In the genomic region with DNA sequence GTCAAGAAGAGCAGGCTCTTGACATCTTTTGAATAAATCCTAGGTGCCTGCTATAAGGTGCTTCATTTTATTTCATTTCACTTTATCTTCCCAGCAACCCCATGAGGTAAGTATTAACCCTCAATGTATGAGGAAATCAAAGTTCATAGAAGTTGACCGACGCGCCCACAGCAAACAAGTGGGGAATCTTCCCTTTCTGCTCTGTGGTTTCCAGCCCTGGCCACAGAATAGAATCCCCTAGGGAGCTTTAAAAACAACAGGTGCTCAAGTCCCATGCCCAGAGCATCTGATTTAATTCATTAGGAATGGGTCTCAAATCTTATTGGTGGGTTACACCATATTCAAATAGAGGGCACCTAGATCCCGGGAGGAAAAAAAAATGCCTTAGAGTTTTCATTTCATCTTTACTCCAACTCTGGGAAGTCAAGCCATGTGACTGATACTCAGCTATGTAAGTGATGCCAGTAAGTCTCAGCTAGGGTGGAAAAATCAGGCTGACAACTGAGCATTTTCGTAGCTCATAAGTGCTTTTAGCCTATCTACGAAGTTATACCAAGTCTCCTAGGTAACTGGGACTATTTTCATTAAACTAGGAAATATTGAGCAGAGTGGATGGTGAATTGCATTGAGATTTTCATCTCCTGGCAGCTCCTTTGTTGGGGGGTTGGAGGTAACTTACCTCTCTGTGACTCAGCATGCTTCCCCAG, we compare ENCODE assay signal across 11 cellular contexts.
A peak's percentile ranks its signal among the peaks of the same experiment; 100 is the strongest.
DNase-seq lines count a peak whose midpoint lies in the region; ATAC-seq and FAIRE-seq lines count a peak whose summit lies in the region.
"Had no signal": no experiment of that assay in that cellular context is flagged by ENCODE, and none has a peak within 500 bp of the region (broad histone marks: within the 10 kb centered on the region; RNA-seq: fewer than 3 reads in every experiment).

No MANE protein-coding gene starts in this region.

- H3K4me1 Mint-ChIP-seq in stimulated activated naive CD8-positive, alpha-beta T cell treated with anti-CD3 and anti-CD28 coated beads, Interleukin-15, amount 100 ng/mL, for 72 hours: peaks cover 17% of the 10 kb centered on the region
- H3K4me1 Mint-ChIP-seq in activated CD4-positive, alpha-beta T cell treated with anti-CD3 and anti-CD28 coated beads for 36 hours: no peaks in the 10 kb centered on the region

- peak in 1 of 2 donors; percentile 43 for DNase-seq in stimulated activated naive CD8-positive, alpha-beta T cell treated with anti-CD3 and anti-CD28 coated beads, Interleukin-15, amount 100 ng/mL, for 72 hours
- DNase-seq in stimulated activated naive CD8-positive, alpha-beta T cell treated with anti-CD3 and anti-CD28 coated beads, Interleukin-15, Interleukin-2, amounts not matched to agents 100 U/mL and 50 U/mL, for 24 hours: no peak
- peak; percentile 4 for DNase-seq in NAMALWA (ENCODE audit: low spot score)
- peak; percentile 44 for DNase-seq in urothelium cell line (ENCODE audit: low spot score)
- DNase-seq in activated CD4-positive, alpha-beta T cell treated with anti-CD3 and anti-CD28 coated beads for 36 hours: no peak
- DNase-seq in activated CD8-positive, alpha-beta memory T cell treated with anti-CD3 and anti-CD28 coated beads for 24 hours: no peak
- DNase-seq: foreskin fibroblast, NCI-H1105, SW 1271 had no signal

- intact Hi-C loops in activated CD4-positive, alpha-beta T cell treated with anti-CD3 and anti-CD28 coated beads for 36 hours (cut with DNase I, micrococcal nuclease): no loop called here

- H3K27me3 Mint-ChIP-seq in stimulated activated naive CD8-positive, alpha-beta T cell treated with anti-CD3 and anti-CD28 coated beads, Interleukin-15, amount 100 ng/mL, for 72 hours: no peaks in the 10 kb centered on the region
- no peaks in the 10 kb centered on the region for H3K27me3 Mint-ChIP-seq in activated CD4-positive, alpha-beta T cell treated with anti-CD3 and anti-CD28 coated beads for 36 hours

- no peaks in the 10 kb centered on the region for H3K36me3 Mint-ChIP-seq in activated CD4-positive, alpha-beta T cell treated with anti-CD3 and anti-CD28 coated beads for 36 hours (ENCODE audit: low read depth)

- POLR2A ChIA-PET in activated CD4-positive, alpha-beta T cell treated with anti-CD3 and anti-CD28 coated beads for 36 hours (lab: Charles Lee): no interaction called here

- FAIRE-seq in urothelium cell line (lab: Jason Lieb, UNC): no peak

- CTCF ChIA-PET in activated CD4-positive, alpha-beta T cell treated with anti-CD3 and anti-CD28 coated beads for 36 hours (lab: Charles Lee): interaction anchor here (0.6 to 0.9 kb wide), 3 partner anchors 10 to 830 kb away, joined by 3 to 4 read pairs (median 4); no protein-coding TSS in a partner anchor

- H3K4me3 Mint-ChIP-seq in stimulated activated naive CD8-positive, alpha-beta T cell treated with anti-CD3 and anti-CD28 coated beads, Interleukin-15, amount 100 ng/mL, for 72 hours: no peak overlapping the region
- H3K4me3 Mint-ChIP-seq in activated CD4-positive, alpha-beta T cell treated with anti-CD3 and anti-CD28 coated beads for 36 hours: no peak overlapping the region

- H3K27ac Mint-ChIP-seq in stimulated activated naive CD8-positive, alpha-beta T cell treated with anti-CD3 and anti-CD28 coated beads, Interleukin-15, amount 100 ng/mL, for 72 hours: no peak overlapping the region
- no peak overlapping the region for H3K27ac Mint-ChIP-seq in activated CD4-positive, alpha-beta T cell treated with anti-CD3 and anti-CD28 coated beads for 36 hours

- peaks cover 0 to 4% of the 10 kb centered on the region in 2 donors for H3K9me3 Mint-ChIP-seq in stimulated activated naive CD8-positive, alpha-beta T cell treated with anti-CD3 and anti-CD28 coated beads, Interleukin-15, amount 100 ng/mL, for 72 hours
- no peaks in the 10 kb centered on the region for H3K9me3 Mint-ChIP-seq in activated CD4-positive, alpha-beta T cell treated with anti-CD3 and anti-CD28 coated beads for 36 hours (ENCODE audit: low read depth)

- peak; percentile 63 for ATAC-seq in stimulated activated naive CD8-positive, alpha-beta T cell treated with anti-CD3 and anti-CD28 coated beads, Interleukin-15, amount 100 ng/mL, for 72 hours
- ATAC-seq in stimulated activated naive CD8-positive, alpha-beta T cell treated with anti-CD3 and anti-CD28 coated beads, Interleukin-15, Interleukin-2, amounts not matched to agents 100 U/mL and 50 U/mL, for 24 hours: no peak
- ATAC-seq in HG02759 (IDR thresholded peaks at IDR 0.05; ENCODE audit: unreplicated experiment) (peak; percentile 79), esophagus mucosa (no peak)
- no peak for ATAC-seq in activated CD4-positive, alpha-beta T cell treated with anti-CD3 and anti-CD28 coated beads for 36 hours

Comparison
In these comparisons a context has a peak if more than half of its experiments do, and no peak if none do; other contexts are left out.
1. ATAC-seq: peak in stimulated activated naive CD8-positive, alpha-beta T cell treated with anti-CD3 and anti-CD28 coated beads, Interleukin-15, amount 100 ng/mL, for 72 hours (single experiment) and HG02759 (single experiment); none in stimulated activated naive CD8-positive, alpha-beta T cell treated with anti-CD3 and anti-CD28 coated beads, Interleukin-15, Interleukin-2, amounts not matched to agents 100 U/mL and 50 U/mL, for 24 hours (single experiment), activated CD4-positive, alpha-beta T cell treated with anti-CD3 and anti-CD28 coated beads for 36 hours (single experiment) and esophagus mucosa (single experiment).
2. DNase-seq: peak in NAMALWA (single experiment) and urothelium cell line (single experiment); none in stimulated activated naive CD8-positive, alpha-beta T cell treated with anti-CD3 and anti-CD28 coated beads, Interleukin-15, Interleukin-2, amounts not matched to agents 100 U/mL and 50 U/mL, for 24 hours (single experiment), activated CD4-positive, alpha-beta T cell treated with anti-CD3 and anti-CD28 coated beads for 36 hours (single experiment) and activated CD8-positive, alpha-beta memory T cell treated with anti-CD3 and anti-CD28 coated beads for 24 hours (single experiment).